In the genomic region with DNA sequence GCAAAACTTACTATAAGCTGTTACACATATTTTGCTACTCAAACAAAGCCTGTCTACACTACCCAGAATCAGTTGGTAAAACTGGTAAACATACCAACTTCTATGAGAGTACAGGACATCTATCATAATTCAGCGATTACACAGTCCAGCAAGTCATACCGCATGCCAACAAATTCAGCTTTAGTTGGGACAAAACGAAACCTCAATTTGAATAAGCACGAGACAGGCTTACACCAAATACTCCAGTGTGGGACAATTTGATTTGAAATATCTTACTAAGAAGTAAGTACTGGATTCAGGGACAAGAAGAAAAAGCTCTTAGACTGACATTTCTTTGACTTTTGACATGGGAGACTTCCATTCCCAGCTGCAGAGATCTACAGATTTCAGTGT, we compare ENCODE assay signal across 10 cellular contexts. TPM values are rescaled to one million over a fixed set of nuclear protein-coding genes. Genes with fewer than 3 reads are reported as not detected.
DNase-seq lines count a peak whose midpoint lies in the region; ATAC-seq, FAIRE-seq and TF ChIP-seq lines count a peak whose summit lies in the region.
"Had no signal": no experiment of that assay in that cellular context is flagged by ENCODE, and none has a peak within 500 bp of the region (broad histone marks: within the 10 kb centered on the region; RNA-seq: fewer than 3 reads in every experiment).

No MANE protein-coding gene starts in this region.

- WGBS in A549 (ENCODE audit: missing lambda C conversion rate) = 79% methylated on average over 4 of the region's 4 CpGs

- no peaks in the 10 kb centered on the region for H3K9me3 ChIP-seq in A549
- H3K9me3 ChIP-seq: thyroid gland had no signal

- no peak for TF ChIP-seq RAD21 in A549 (conservative IDR thresholded peaks at IDR 0.05 in 1 of 2, IDR thresholded peaks at IDR 0.05 in 1 of 2)

- H3K4me1 Mint-ChIP-seq in naive thymus-derived CD8-positive, alpha-beta T cell = peaks cover 9 to 33% (median 26%) of the 10 kb centered on the region in 4 donors

- H3K27ac Mint-ChIP-seq in naive thymus-derived CD8-positive, alpha-beta T cell = no peak overlapping the region

- TF ChIP-seq POLR2A in A549 (IDR thresholded peaks at IDR 0.05; ENCODE audit: low read length) = no peak

- H3K4me3 ChIP-seq in A549 (no peak overlapping the region), foreskin fibroblast (ENCODE audit: low read depth in 1 of 2, low read length in 2 of 2) (no peak overlapping the region)
- H3K4me3 ChIP-seq: SJSA1 had no signal

- FAIRE-seq in A549 (lab: Jason Lieb, UNC) = no peak
- FAIRE-seq in GM18507 (lab: Jason Lieb, UNC) = peak; percentile 38

- H3K9me3 Mint-ChIP-seq in naive thymus-derived CD8-positive, alpha-beta T cell = no peaks in the 10 kb centered on the region

- TF ChIP-seq CTCF in A549 (IDR thresholded peaks at IDR 0.05) = no peak
- no peak for TF ChIP-seq CTCF in foreskin fibroblast (IDR thresholded peaks at IDR 0.05; ENCODE audit: low read depth, low read length)

- ATAC-seq in A549 = no peak
- ATAC-seq in naive thymus-derived CD8-positive, alpha-beta T cell = no peak
- ATAC-seq in HG03175 (IDR thresholded peaks at IDR 0.05; ENCODE audit: unreplicated experiment) = no peak

- H3K4me3 Mint-ChIP-seq in naive thymus-derived CD8-positive, alpha-beta T cell = peak overlapping the region; percentile 59 to 89 (median 80)

- peaks cover 49 to 72% (median 64%) of the 10 kb centered on the region in 5 donors for H3K27me3 Mint-ChIP-seq in naive thymus-derived CD8-positive, alpha-beta T cell

- H3K4me2 ChIP-seq in A549 = peak overlapping the region; percentile 79

- no peaks in the 10 kb centered on the region for H3K36me3 Mint-ChIP-seq in naive thymus-derived CD8-positive, alpha-beta T cell

- H3K27ac ChIP-seq in A549 = peak overlapping the region in 1 of 2 experiments; percentile 78; a peak in 2 of 6 replicates
- H3K27ac ChIP-seq: SJSA1 had no signal

- CTCF ChIA-PET in A549 (lab: Yijun Ruan, JAX) = interaction anchor here (0.9 to 1.9 kb wide), 7 partner anchors 12 to 254 kb away, joined by 3 to 8 read pairs (median 4); no protein-coding TSS in a partner anchor

- no peak for DNase-seq in A549 (ENCODE audit: low read depth in 1 of 2, low spot score in 1 of 2)
- DNase-seq in GM18507 (ENCODE audit: extremely low spot score, insufficient read length, low read depth) = no peak
- DNase-seq in astrocyte of the hippocampus (ENCODE audit: low read depth, low spot score) = peak; percentile 20
- no peak for DNase-seq in naive thymus-derived CD8-positive, alpha-beta T cell
- no peak for DNase-seq in NCI-H2107 treated with DMSO at 0.1 percent for 48 hours (lab: John Stamatoyannopoulos, UW; ENCODE audit: unreplicated experiment)
- DNase-seq in foreskin fibroblast = no peak
- no peak for DNase-seq in mucosa of gallbladder (ENCODE audit: low spot score)

- TF ChIP-seq EP300 in A549 (IDR thresholded peaks at IDR 0.05) = no peak

- peaks cover 17% of the 10 kb centered on the region; the same call in 2 of the 3 replicates for H3K4me1 ChIP-seq in A549

- POLR2A ChIA-PET in A549 (lab: Yijun Ruan, JAX) = interaction anchor here (0.5 kb wide), 1 partner anchor 440 kb away, joined by 3 read pairs; no protein-coding TSS in a partner anchor
- POLR2A ChIA-PET in naive thymus-derived CD8-positive, alpha-beta T cell (lab: Charles Lee) = interaction anchor here (0.6 to 1.0 kb wide), 2 partner anchors 66 to 242 kb away, joined by 3 to 4 read pairs; no protein-coding TSS in a partner anchor

TF ChIP-seq in A549, 52 proteins besides CTCF, POLR2A, EP300 and RAD21:
- TF ChIP-seq EHMT2 (IDR thresholded peaks at IDR 0.05; ENCODE audit: low read depth) = no peak

RNA-seq across cellular contexts. Expression of gene NRG2, which starts 2.0 kb away (rescaled TPM):
- polyA plus RNA-seq in A549 (2011; rRNA removed) (0.65 and 1.1 TPM in 2 replicates), A549 (2017; fragmentation: RNase III; extraction: RNeasy Plus Mini Kit Qiagen cat#74134 plus additional on column Dnase treatment) (0.74 to 1.0 TPM (median 1.00 TPM) in 3 replicates)
- polyA plus RNA-seq in A549 (2012; cell fraction: cytosol; rRNA removed) = 1.2 and 1.6 TPM in 2 replicates
- 1.4 and 1.8 TPM in 2 replicates for polyA plus RNA-seq in A549 (2012; cell fraction: nucleus; rRNA removed)
- polyA minus RNA-seq in A549 (2011; rRNA and poly(A)+ RNA removed) = 1.0 and 1.9 TPM in 2 replicates
- total RNA-seq in naive thymus-derived CD8-positive, alpha-beta T cell = under 1 TPM; 0.26 to 0.47 TPM
- polyA plus RNA-seq in naive thymus-derived CD8-positive, alpha-beta T cell = under 1 TPM; 0.04 to 0.25 (median 0.09) TPM
- total RNA-seq in mucosa of gallbladder = 14.5 TPM
- total RNA-seq: SJSA1 had no signal

Comparison
In these comparisons a context has a peak if more than half of its experiments do, and no peak if none do; other contexts are left out.
1. RNA of gene NRG2, which starts 2.0 kb away (total RNA-seq): 14.5 TPM in mucosa of gallbladder (single experiment); 0.26 to 0.47 TPM in naive thymus-derived CD8-positive, alpha-beta T cell; every median in the first group is over 10 times any median in the second.